ENCODE assay signal across 8 cellular contexts in genomic region chr9:69172895-69173294, GRCh38. TPM values are rescaled to one million over a fixed set of nuclear protein-coding genes. Genes with fewer than 3 reads are reported as not detected.
A peak's percentile ranks its signal among the peaks of the same experiment; 100 is the strongest.
DNase-seq lines count a peak whose midpoint lies in the region; ATAC-seq, FAIRE-seq and TF ChIP-seq lines count a peak whose summit lies in the region.

No MANE protein-coding gene starts in this region.

- no peak for ATAC-seq in activated naive CD4-positive, alpha-beta T cell treated with anti-CD3 and anti-CD28 coated beads, Interleukin-2, amount 50 U/mL, for 72 hours

- H3K27me3 Mint-ChIP-seq in activated naive CD4-positive, alpha-beta T cell treated with anti-CD3 and anti-CD28 coated beads, Interleukin-2, amount 50 U/mL, for 24 hours, result peaks cover 30% of the 10 kb centered on the region
- peaks cover 48% of the 10 kb centered on the region for H3K27me3 Mint-ChIP-seq in activated naive CD8-positive, alpha-beta T cell treated with anti-CD3 and anti-CD28 coated beads for 36 hours

- H3K4me1 Mint-ChIP-seq in activated naive CD4-positive, alpha-beta T cell treated with anti-CD3 and anti-CD28 coated beads, Interleukin-2, amount 50 U/mL, for 24 hours, result peaks cover 44% of the 10 kb centered on the region
- H3K4me1 Mint-ChIP-seq in activated naive CD8-positive, alpha-beta T cell treated with anti-CD3 and anti-CD28 coated beads for 36 hours, result peaks cover 31% of the 10 kb centered on the region

- H4K20me1 ChIP-seq in keratinocyte (ENCODE audit: control insufficient read depth, extremely low read depth, insufficient read depth, low read length), result no peaks in the 10 kb centered on the region

- no peaks in the 10 kb centered on the region for H3K9me3 Mint-ChIP-seq in activated naive CD4-positive, alpha-beta T cell treated with anti-CD3 and anti-CD28 coated beads, Interleukin-2, amount 50 U/mL, for 24 hours
- H3K9me3 Mint-ChIP-seq in activated naive CD4-positive, alpha-beta T cell treated with anti-CD3 and anti-CD28 coated beads, Interleukin-2, amount 50 U/mL, for 72 hours, result no peaks in the 10 kb centered on the region
- H3K9me3 Mint-ChIP-seq in activated naive CD8-positive, alpha-beta T cell treated with anti-CD3 and anti-CD28 coated beads for 36 hours, result no peaks in the 10 kb centered on the region

- peaks cover 70% of the 10 kb centered on the region for H3K4me1 ChIP-seq in keratinocyte (ENCODE audit: control insufficient read depth, extremely low read depth, insufficient read depth, low read length)
- peaks cover 6% of the 10 kb centered on the region for H3K4me1 ChIP-seq in thymus (ENCODE audit: control insufficient read depth, insufficient read depth, low read length)

- H3K9ac ChIP-seq in keratinocyte (ENCODE audit: control insufficient read depth, extremely low read depth, insufficient read depth, low read length), result peak overlapping the region; percentile 99

- no peak overlapping the region for H3K27ac Mint-ChIP-seq in activated naive CD4-positive, alpha-beta T cell treated with anti-CD3 and anti-CD28 coated beads, Interleukin-2, amount 50 U/mL, for 24 hours
- H3K27ac Mint-ChIP-seq in activated naive CD4-positive, alpha-beta T cell treated with anti-CD3 and anti-CD28 coated beads, Interleukin-2, amount 50 U/mL, for 72 hours, result no peak overlapping the region
- no peak overlapping the region for H3K27ac Mint-ChIP-seq in activated naive CD8-positive, alpha-beta T cell treated with anti-CD3 and anti-CD28 coated beads for 36 hours

- H3K36me3 Mint-ChIP-seq in activated naive CD4-positive, alpha-beta T cell treated with anti-CD3 and anti-CD28 coated beads, Interleukin-2, amount 50 U/mL, for 24 hours, result no peaks in the 10 kb centered on the region
- H3K36me3 Mint-ChIP-seq in activated naive CD4-positive, alpha-beta T cell treated with anti-CD3 and anti-CD28 coated beads, Interleukin-2, amount 50 U/mL, for 72 hours, result peaks cover 0 to 4% of the 10 kb centered on the region in 2 donors
- no peaks in the 10 kb centered on the region for H3K36me3 Mint-ChIP-seq in activated naive CD8-positive, alpha-beta T cell treated with anti-CD3 and anti-CD28 coated beads for 36 hours

- 96% methylated on average over 6 of the region's 6 CpGs for WGBS in thymus

- dilution Hi-C loops in keratinocyte (cut with MboI; ENCODE audit: extremely low pct_ligation_motif_present, low sequenced_read_pairs), result no loop called here

- H3K4me2 ChIP-seq in keratinocyte (ENCODE audit: control insufficient read depth, extremely low read depth, insufficient read depth, low read depth, low read length), result peak overlapping the region; percentile 91

- no peaks in the 10 kb centered on the region for H3K9me1 ChIP-seq in keratinocyte (ENCODE audit: control insufficient read depth, extremely low read depth, insufficient read depth, low read length)

- H3K4me3 Mint-ChIP-seq in activated naive CD4-positive, alpha-beta T cell treated with anti-CD3 and anti-CD28 coated beads, Interleukin-2, amount 50 U/mL, for 24 hours, result peak overlapping the region; percentile 79
- H3K4me3 Mint-ChIP-seq in activated naive CD8-positive, alpha-beta T cell treated with anti-CD3 and anti-CD28 coated beads for 36 hours, result peak overlapping the region; percentile 66

- H3K36me3 ChIP-seq in keratinocyte (ENCODE audit: control insufficient read depth in 2 of 2, extremely low read depth in 1 of 2, insufficient read depth in 2 of 2, low read length in 2 of 2), result no peaks in the 10 kb centered on the region
- H3K36me3 ChIP-seq in thymus (ENCODE audit: control insufficient read depth, insufficient read depth), result no peaks in the 10 kb centered on the region

- peak overlapping the region in 2 of 3 experiments; percentile 81 to 95 for H3K4me3 ChIP-seq in keratinocyte (ENCODE audit: control insufficient read depth in 2 of 3, extremely low read depth in 1 of 3, insufficient read depth in 2 of 3, low read depth in 1 of 3, low read length in 3 of 3)
- no peak overlapping the region for H3K4me3 ChIP-seq in thymus (ENCODE audit: low read length)

- TF ChIP-seq CTCF in keratinocyte (optimal IDR thresholded peaks at IDR 0.05 in 1 of 3, IDR thresholded peaks at IDR 0.05 in 1 of 3, conservative IDR thresholded peaks at IDR 0.05 in 1 of 3; ENCODE audit: extremely low read depth in 1 of 3, insufficient read depth in 2 of 3, low read length in 3 of 3), result no peak

- FAIRE-seq in keratinocyte (lab: Jason Lieb, UNC), result no peak

- H3K27me3 ChIP-seq in keratinocyte (ENCODE audit: control insufficient read depth, extremely low read depth, insufficient read depth, low read length), result no peaks in the 10 kb centered on the region
- peaks cover 42% of the 10 kb centered on the region for H3K27me3 ChIP-seq in thymus (ENCODE audit: control insufficient read depth, insufficient read depth)

- H2AFZ ChIP-seq in keratinocyte (ENCODE audit: control insufficient read depth, low read length), result no peak overlapping the region

- DNase-seq in activated naive CD4-positive, alpha-beta T cell treated with anti-CD3 and anti-CD28 coated beads, Interleukin-2, amount 50 U/mL, for 72 hours (ENCODE audit: low spot score in 2 of 2), result no peak
- no peak for DNase-seq in activated naive CD8-positive, alpha-beta T cell treated with anti-CD3 and anti-CD28 coated beads for 36 hours
- DNase-seq in keratinocyte (ENCODE audit: low read depth, low spot score) (no peak), GM19238 (ENCODE audit: insufficient read length, low spot score) (no peak), NCI-H69 (lab: John Stamatoyannopoulos, UW) (no peak)
- no peak for DNase-seq in stimulated activated CD4-positive, alpha-beta T cell treated with anti-CD3 and anti-CD28 coated beads, Interleukin-15, amount 100 ng/mL, for 24 hours

- H3K79me2 ChIP-seq in keratinocyte (ENCODE audit: control insufficient read depth, insufficient read depth, low read length), result peaks cover 44% of the 10 kb centered on the region

- H3K27ac ChIP-seq in keratinocyte (ENCODE audit: control insufficient read depth, insufficient read depth, low read length) (peak overlapping the region; percentile 100), thymus (ENCODE audit: low read depth) (peak overlapping the region; percentile 59)

- no peaks in the 10 kb centered on the region for H3K9me3 ChIP-seq in keratinocyte (ENCODE audit: control insufficient read depth, low read depth, low read length)
- no peaks in the 10 kb centered on the region for H3K9me3 ChIP-seq in thymus (ENCODE audit: control insufficient read depth)

RNA-seq across cellular contexts. Expression of gene TJP2, which starts 1.2 kb away (rescaled TPM):
- total RNA-seq in activated naive CD4-positive, alpha-beta T cell treated with anti-CD3 and anti-CD28 coated beads, Interleukin-2, amount 50 U/mL, for 72 hours, result 10 to 100 TPM; 13.1 to 33.4 TPM
- total RNA-seq in activated naive CD8-positive, alpha-beta T cell treated with anti-CD3 and anti-CD28 coated beads for 36 hours, result 1 to 10 TPM; 4.1 to 5.9 TPM
- polyA plus RNA-seq in keratinocyte, result 34.9 to 74.8 TPM (median 65.5 TPM) in 3 replicates
- 80.3 TPM for polyA plus RNA-seq in keratinocyte (2011; ENCODE audit: low read depth)
- 29.8 and 43.8 TPM in 2 replicates for polyA plus RNA-seq in keratinocyte (2011; cell fraction: cytosol; rRNA removed)
- polyA plus RNA-seq in keratinocyte (2011; cell fraction: nucleus; rRNA removed), result 81.2 and 90.1 TPM in 2 replicates
- 69.1 and 83.8 TPM in 2 replicates for polyA plus RNA-seq in keratinocyte (2012; ENCODE audit: low replicate concordance)
- polyA minus RNA-seq in keratinocyte, result 26.5 to 64.6 TPM (median 29.1 TPM) in 3 replicates
- polyA minus RNA-seq in keratinocyte (2011; cell fraction: cytosol; rRNA and poly(A)+ RNA removed), result 45.5 TPM
- 70.3 and 120 TPM in 2 replicates for polyA minus RNA-seq in keratinocyte (2011; cell fraction: nucleus; rRNA and poly(A)+ RNA removed)
- 45.3 TPM for polyA plus RNA-seq in thymus
